Comparison of ENCODE assay signal across 8 cellular contexts in the genomic region with DNA sequence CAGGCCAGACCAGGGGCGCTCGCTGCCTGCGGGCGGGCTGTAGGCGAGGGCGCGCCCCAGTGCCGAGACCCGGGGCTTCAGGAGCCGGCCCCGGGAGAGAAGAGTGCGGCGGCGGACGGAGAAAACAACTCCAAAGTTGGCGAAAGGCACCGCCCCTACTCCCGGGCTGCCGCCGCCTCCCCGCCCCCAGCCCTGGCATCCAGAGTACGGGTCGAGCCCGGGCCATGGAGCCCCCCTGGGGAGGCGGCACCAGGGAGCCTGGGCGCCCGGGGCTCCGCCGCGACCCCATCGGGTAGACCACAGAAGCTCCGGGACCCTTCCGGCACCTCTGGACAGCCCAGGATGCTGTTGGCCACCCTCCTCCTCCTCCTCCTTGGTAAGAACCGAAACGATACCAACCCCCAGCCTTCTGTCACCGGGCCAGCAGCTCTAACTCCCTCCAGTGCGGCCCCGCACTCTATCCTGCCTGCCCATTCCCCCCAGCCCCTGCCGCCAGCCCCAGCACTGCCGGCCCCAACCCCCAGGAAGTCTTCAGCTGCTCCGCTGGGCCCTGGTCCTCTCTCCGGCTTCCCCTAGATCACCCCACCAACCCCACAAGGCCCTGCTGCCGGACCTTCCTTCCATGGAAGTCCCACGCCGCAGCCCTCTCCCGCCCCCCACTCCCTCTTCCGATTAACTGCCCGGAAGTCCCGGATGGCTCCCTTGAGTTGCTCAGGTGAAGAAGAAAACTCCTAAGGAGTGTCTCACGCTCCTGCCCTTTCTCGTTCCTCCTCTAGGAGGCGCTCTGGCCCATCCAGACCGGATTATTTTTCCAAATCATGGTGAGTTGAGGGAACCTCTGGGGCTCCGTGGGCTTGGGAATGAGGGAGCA. TPM values are rescaled to one million over a fixed set of nuclear protein-coding genes. Genes with fewer than 3 reads are reported as not detected.
A peak's percentile ranks its signal among the peaks of the same experiment; 100 is the strongest.
DNase-seq lines count a peak whose midpoint lies in the region; ATAC-seq, FAIRE-seq and TF ChIP-seq lines count a peak whose summit lies in the region.

No MANE protein-coding gene starts in this region.

- peak; percentile 91 for DNase-seq in DMS79 treated with DMSO at 0.1 percent for 48 hours (lab: John Stamatoyannopoulos, UW)
- DNase-seq in Kasumi-1 (lab: John Stamatoyannopoulos, UW): peak; percentile 64 to 72
- peak; percentile 78 to 94 for DNase-seq in SJCRH30
- peak; percentile 76 to 82 for DNase-seq in activated naive CD4-positive, alpha-beta T cell treated with anti-CD3 and anti-CD28 coated beads, Interleukin-2, amount 50 U/mL, for 72 hours (ENCODE audit: low spot score in 2 of 2)
- DNase-seq in head of caudate nucleus: peak; percentile 58 to 92 (median 81)
- peak; percentile 76 to 89 (median 85) for DNase-seq in pancreas
- DNase-seq in tibial nerve (ENCODE audit: low spot score in 2 of 2): peak; percentile 82 to 91

- intact Hi-C loops in head of caudate nucleus (cut with DNase I) (no loop called here), pancreas (cut with DNase I) (loop anchor here in 1 of 3 donors (10.0 kb wide), 1 partner anchor 103 kb away; no protein-coding TSS in a partner anchor)

- H3K4me1 ChIP-seq in SJCRH30 (peaks cover 4% of the 10 kb centered on the region; the same call in 1 of the 2 replicates), pancreas (peaks cover 9 to 21% (median 12%) of the 10 kb centered on the region in 3 donors), tibial nerve (peaks cover 0 to 55% (median 16%) of the 10 kb centered on the region in 4 donors)

- H3K36me3 Mint-ChIP-seq in activated naive CD4-positive, alpha-beta T cell treated with anti-CD3 and anti-CD28 coated beads, Interleukin-2, amount 50 U/mL, for 72 hours: peaks cover 19 to 26% of the 10 kb centered on the region in 2 donors

- WGBS in pancreas, 2 donors: 0 to 1% methylated on average over 36 to 54 of the region's 54 CpGs
- WGBS in tibial nerve, 2 donors: 1% methylated on average over 22 to 29 of the region's 54 CpGs

- TF ChIP-seq EP300 in tibial nerve (IDR thresholded peaks at IDR 0.05): peak in 1 of 2 donors; percentile 61

- TF ChIP-seq CTCF in pancreas (IDR thresholded peaks at IDR 0.05): peak; percentile 86 to 94 (median 90)
- TF ChIP-seq CTCF in tibial nerve (IDR thresholded peaks at IDR 0.05): peak; percentile 91 to 96 (median 95)

- H3K27me3 ChIP-seq in SJCRH30 (no peaks in the 10 kb centered on the region), pancreas (no peaks in the 10 kb centered on the region), tibial nerve (no peaks in the 10 kb centered on the region)

- peak overlapping the region; percentile 71 for H3K4me3 ChIP-seq in SJCRH30
- peak overlapping the region; percentile 77 to 97 (median 89) for H3K4me3 ChIP-seq in pancreas
- H3K4me3 ChIP-seq in tibial nerve: peak overlapping the region; percentile 75 to 99 (median 97)

- FAIRE-seq in pancreas (lab: Jason Lieb, UNC): no peak

- H3K9me3 ChIP-seq in SJCRH30 (replicated peaks) (no peaks in the 10 kb centered on the region), pancreas (no peaks in the 10 kb centered on the region), tibial nerve (no peaks in the 10 kb centered on the region)

- no peaks in the 10 kb centered on the region for H3K36me3 ChIP-seq in SJCRH30
- peaks cover 5 to 38% (median 25%) of the 10 kb centered on the region in 3 donors for H3K36me3 ChIP-seq in pancreas
- H3K36me3 ChIP-seq in tibial nerve: peaks cover 0 to 41% (median 25%) of the 10 kb centered on the region in 3 donors

- ATAC-seq in GM21576 (IDR thresholded peaks at IDR 0.05; ENCODE audit: unreplicated experiment): peak; percentile 18
- peak; percentile 23 to 30 for ATAC-seq in activated naive CD4-positive, alpha-beta T cell treated with anti-CD3 and anti-CD28 coated beads, Interleukin-2, amount 50 U/mL, for 72 hours
- peak; percentile 62 to 78 (median 72) for ATAC-seq in pancreas

- H3K27ac ChIP-seq in SJCRH30 (peak overlapping the region; percentile 3; the same call in 1 of the 2 replicates), pancreas (peak overlapping the region; percentile 94 to 99 (median 98)), tibial nerve (peak overlapping the region; percentile 96 to 100 (median 99))

- peak overlapping the region; percentile 94 to 95 for H3K27ac Mint-ChIP-seq in activated naive CD4-positive, alpha-beta T cell treated with anti-CD3 and anti-CD28 coated beads, Interleukin-2, amount 50 U/mL, for 72 hours

- TF ChIP-seq POLR2A in tibial nerve (IDR thresholded peaks at IDR 0.05): no peak

- H3K9me3 Mint-ChIP-seq in activated naive CD4-positive, alpha-beta T cell treated with anti-CD3 and anti-CD28 coated beads, Interleukin-2, amount 50 U/mL, for 72 hours: no peaks in the 10 kb centered on the region

RNA-seq across cellular contexts. Expression of a gene that starts 0.7 kb away (rescaled TPM):
- total RNA-seq in SJCRH30 (2014; rRNA removed; shearing (Covaris generic)): 12.2 and 12.5 TPM in 2 replicates
- 10 to 100 TPM; 48.9 to 67.6 TPM for total RNA-seq in activated naive CD4-positive, alpha-beta T cell treated with anti-CD3 and anti-CD28 coated beads, Interleukin-2, amount 50 U/mL, for 72 hours
- total RNA-seq in pancreas (10 to 100 TPM; 49.5 to 86.2 (median 52.5) TPM), tibial nerve (100 to 1,000 TPM in 2 of 4 donors, 10 to 100 TPM in 2; 82.3 to 151 (median 97.0) TPM)
- 10 to 100 TPM; 14.7 to 22.7 TPM for polyA plus RNA-seq in pancreas

RNA-seq across cellular contexts. Expression of a gene that starts 10.8 kb away (rescaled TPM):
- total RNA-seq in SJCRH30 (2014; rRNA removed; shearing (Covaris generic)): not detected in 2 replicates
- 1 to 10 TPM in 1 of 2 donors, under 1 TPM in 1; 0.93 to 1.1 TPM for total RNA-seq in activated naive CD4-positive, alpha-beta T cell treated with anti-CD3 and anti-CD28 coated beads, Interleukin-2, amount 50 U/mL, for 72 hours
- total RNA-seq in pancreas (under 1 TPM in 5 of 6 donors, not detected in 1; 0.16 to 0.41 (median 0.28) TPM), tibial nerve (under 1 TPM in 2 of 4 donors, not detected in 2; 0.42 to 0.44 TPM)
- 1 to 10 TPM in 1 of 2 donors, under 1 TPM in 1; 0.72 to 2.5 TPM for polyA plus RNA-seq in pancreas

RNA-seq across cellular contexts. Expression of a gene that starts 35.8 kb away (rescaled TPM):
- total RNA-seq in SJCRH30 (2014; rRNA removed; shearing (Covaris generic)): 96.7 and 98.7 TPM in 2 replicates
- 1 to 10 TPM in 1 of 2 donors, under 1 TPM in 1; 0.68 to 2.2 TPM for total RNA-seq in activated naive CD4-positive, alpha-beta T cell treated with anti-CD3 and anti-CD28 coated beads, Interleukin-2, amount 50 U/mL, for 72 hours
- total RNA-seq in pancreas: 100 to 1,000 TPM in 1 of 6 donors, 10 to 100 TPM in 5; 21.5 to 146 (median 34.0) TPM
- polyA plus RNA-seq in pancreas: 10 to 100 TPM; 18.7 to 61.8 TPM
- total RNA-seq in tibial nerve: 100 to 1,000 TPM; 101 to 222 (median 145) TPM

RNA-seq across cellular contexts. Expression of a gene that starts 42.5 kb away (rescaled TPM):
- 65.1 and 95.5 TPM in 2 replicates for total RNA-seq in SJCRH30 (2014; rRNA removed; shearing (Covaris generic))
- 100 to 1,000 TPM; 112 to 146 TPM for total RNA-seq in activated naive CD4-positive, alpha-beta T cell treated with anti-CD3 and anti-CD28 coated beads, Interleukin-2, amount 50 U/mL, for 72 hours
- 10 to 100 TPM; 29.1 to 47.6 (median 43.0) TPM for total RNA-seq in pancreas
- polyA plus RNA-seq in pancreas: 10 to 100 TPM; 57.1 to 85.0 TPM
- 10 to 100 TPM; 26.7 to 44.0 (median 30.2) TPM for total RNA-seq in tibial nerve

RNA-seq across cellular contexts. Expression of a gene that starts 46.8 kb away (rescaled TPM):
- 83.8 and 92.9 TPM in 2 replicates for total RNA-seq in SJCRH30 (2014; rRNA removed; shearing (Covaris generic))
- total RNA-seq in activated naive CD4-positive, alpha-beta T cell treated with anti-CD3 and anti-CD28 coated beads, Interleukin-2, amount 50 U/mL, for 72 hours: 10 to 100 TPM; 63.5 to 97.7 TPM
- total RNA-seq in pancreas: 10 to 100 TPM; 20.9 to 39.4 (median 30.6) TPM
- 10 to 100 TPM; 30.4 to 58.6 TPM for polyA plus RNA-seq in pancreas
- total RNA-seq in tibial nerve: 100 to 1,000 TPM in 3 of 4 donors, 10 to 100 TPM in 1; 81.9 to 633 (median 298) TPM

Comparison
In these comparisons a context has a peak if more than half of its experiments do, and no peak if none do; other contexts are left out.
1. Peak in every context shown above with its lines: DNase-seq, ATAC-seq, H3K4me3 ChIP-seq and H3K27ac ChIP-seq.
2. ATAC-seq: peak in every context shown above with its lines; median percentile 72 in pancreas; 26 in activated naive CD4-positive, alpha-beta T cell treated with anti-CD3 and anti-CD28 coated beads, Interleukin-2, amount 50 U/mL, for 72 hours; 18 in GM21576.
3. H3K27ac ChIP-seq: peak in every context shown above with its lines; median percentile 99 in tibial nerve; 98 in pancreas; 3 in SJCRH30.
4. RNA of a gene that starts 35.8 kb away (total RNA-seq): 101 to 222 TPM in tibial nerve, 96.7 to 98.7 TPM in SJCRH30 and 21.5 to 146 TPM in pancreas; 0.68 to 2.2 TPM in activated naive CD4-positive, alpha-beta T cell treated with anti-CD3 and anti-CD28 coated beads, Interleukin-2, amount 50 U/mL, for 72 hours; every median in the first group is over 4 times any median in the second.